25 cellular contexts compared by ENCODE assay signal in the genomic region with DNA sequence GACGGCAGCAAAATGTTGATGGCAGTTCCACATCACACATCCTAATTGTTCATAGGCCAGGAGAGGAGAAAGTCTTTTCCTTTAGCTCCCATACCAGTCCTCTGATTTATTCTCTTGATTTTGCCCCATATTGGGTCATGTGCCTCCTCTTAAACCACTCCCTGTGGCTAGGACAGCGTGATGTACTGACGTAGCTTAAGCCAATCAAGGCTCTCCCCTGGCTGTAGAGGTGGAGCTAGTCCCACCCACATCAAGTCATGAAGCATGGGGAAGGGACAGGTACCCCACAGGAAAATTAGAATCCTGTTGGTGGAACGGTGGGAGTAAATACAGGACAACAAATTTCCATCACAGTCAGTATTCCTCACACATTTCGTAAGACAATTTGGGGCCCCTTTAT.
"Had no signal": no experiment of that assay in that cellular context is flagged by ENCODE, and none has a peak within 500 bp of the region (broad histone marks: within the 10 kb centered on the region; RNA-seq: fewer than 3 reads in every experiment).

No MANE protein-coding gene starts in this region.

- H3K9me3 ChIP-seq: adrenal gland, breast epithelium had no signal

- H3K27me3 ChIP-seq: adrenal gland, breast epithelium had no signal

- H3K36me3 ChIP-seq: breast epithelium had no signal

- DNase-seq: activated CD4-positive, alpha-beta T cell treated with anti-CD3 and anti-CD28 coated beads for 48 hours; activated CD4-positive, alpha-beta T cell treated with anti-CD3 and anti-CD28 coated beads, Interleukin-2, amount 50 U/mL, for 4 hours; activated CD4-positive, CD25-positive, alpha-beta regulatory T cell treated with anti-CD3 and anti-CD28 coated beads, Interleukin-2, amount 50 U/mL, for 72 hours; activated CD8-positive, alpha-beta memory T cell treated with anti-CD3 and anti-CD28 coated beads, Interleukin-2, amount 50 U/mL, for 48 hours; activated CD8-positive, alpha-beta T cell treated with anti-CD3 and anti-CD28 coated beads, Interleukin-2, amount 10 ng/mL, durations not matched to agents 7 days and 5 days; activated naive CD4-positive, alpha-beta T cell treated with anti-CD3 and anti-CD28 coated beads, Interleukin-2, amount 50 U/mL, for 16 hours; activated naive CD8-positive, alpha-beta T cell treated with anti-CD3 and anti-CD28 coated beads, Interleukin-2, amount 10 ng/mL, durations not matched to agents 7 days and 5 days; activated T-cell treated with anti-CD3 and anti-CD28 coated beads, Interleukin-2, amount 50 U/mL, for 1 hour; adrenal gland; aorta; central memory CD4-positive, alpha-beta T cell; Kasumi-1; KBM-7; NCI-H1092 treated with DMSO at 0.1 percent for 48 hours; NCI-H1417 treated with DMSO at 0.1 percent for 48 hours; NCI-H1694; NCI-H2029; NCI-H2107; NCI-H2171 treated with DMSO at 0.1 percent for 48 hours; NCI-H226; NCI-H526; NCI-H774; PC-9; SHP77 treated with DMSO at 0.1 percent for 48 hours had no signal

- H3K4me1 ChIP-seq: adrenal gland, breast epithelium had no signal

- H3K27ac ChIP-seq: adrenal gland, breast epithelium, PC-9 had no signal

- H3K4me3 ChIP-seq: adrenal gland, breast epithelium, PC-9 had no signal

- ATAC-seq: activated CD8-positive, alpha-beta T cell treated with anti-CD3 and anti-CD28 coated beads, Interleukin-2, amount 10 ng/mL, durations not matched to agents 7 days and 5 days had no signal
